ENCODE assay signal across 8 cellular contexts in the genomic region with DNA sequence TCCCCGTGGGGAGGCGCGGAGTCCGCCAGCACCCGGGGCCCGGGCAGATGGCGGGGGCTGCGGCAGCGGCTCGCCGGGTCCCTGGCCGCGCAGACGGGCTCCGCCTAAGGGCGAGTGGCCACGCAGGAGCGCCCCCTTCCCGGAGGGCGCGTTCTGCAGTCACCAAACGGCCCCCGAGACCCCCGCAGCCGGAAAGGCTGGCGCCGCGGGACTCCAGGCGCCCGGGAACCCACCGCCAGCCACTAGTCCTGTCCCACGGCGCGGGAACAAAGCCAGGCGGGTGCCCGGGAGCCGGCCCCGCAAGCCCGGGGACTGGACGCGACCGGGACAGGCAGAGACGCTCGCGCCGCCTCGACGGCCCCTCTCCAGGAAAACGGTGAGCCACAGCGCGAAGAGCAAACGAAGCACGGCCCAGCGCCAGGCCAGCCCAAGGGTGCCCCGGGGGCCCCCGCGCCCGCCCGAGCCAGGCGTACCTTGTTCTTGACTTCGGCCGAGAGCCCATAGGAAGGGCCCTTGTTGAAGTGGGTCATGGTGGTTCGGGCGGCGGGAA. TPM values are rescaled to one million over a fixed set of nuclear protein-coding genes. Genes with fewer than 3 reads are reported as not detected.
DNase-seq lines count a peak whose midpoint lies in the region; ATAC-seq and TF ChIP-seq lines count a peak whose summit lies in the region.

No MANE protein-coding gene starts in this region.

- peaks cover 33% of the 10 kb centered on the region for H3K27me3 Mint-ChIP-seq in IgD-negative memory B cell
- peaks cover 37 to 74% of the 10 kb centered on the region in 2 donors for H3K27me3 Mint-ChIP-seq in natural killer cell treated with Interleukin-12 subunit alpha and Interleukin-12 subunit beta and Interleukin-15 and Interleukin-18, amount 100 ng/mL, for 72 hours

- peaks cover 13 to 24% (median 20%) of the 10 kb centered on the region in 3 donors for H3K4me1 Mint-ChIP-seq in IgD-negative memory B cell
- peaks cover 11 to 15% of the 10 kb centered on the region in 2 donors for H3K4me1 Mint-ChIP-seq in natural killer cell treated with Interleukin-12 subunit alpha and Interleukin-12 subunit beta and Interleukin-15 and Interleukin-18, amount 100 ng/mL, for 72 hours (ENCODE audit: low read depth in 2 of 2)

- TF ChIP-seq CTCF in fibroblast of the aortic adventitia (IDR thresholded peaks at IDR 0.05; ENCODE audit: insufficient read depth, low read length), result peak; percentile 50

- peak; percentile 28 for ATAC-seq in GM21515 (IDR thresholded peaks at IDR 0.05; ENCODE audit: unreplicated experiment)
- ATAC-seq in natural killer cell treated with Interleukin-12 subunit alpha and Interleukin-12 subunit beta and Interleukin-15 and Interleukin-18, amount 100 ng/mL, for 72 hours, result peak; percentile 20 to 28

- peak overlapping the region in 1 of 3 donors; percentile 89 for H3K27ac Mint-ChIP-seq in IgD-negative memory B cell
- H3K27ac Mint-ChIP-seq in natural killer cell treated with Interleukin-12 subunit alpha and Interleukin-12 subunit beta and Interleukin-15 and Interleukin-18, amount 100 ng/mL, for 72 hours, result no peak overlapping the region

- peak overlapping the region; percentile 88 for H3K4me3 ChIP-seq in fibroblast of the aortic adventitia (ENCODE audit: low read depth, low read length)

- peak overlapping the region; percentile 83 to 96 (median 90) for H3K4me3 Mint-ChIP-seq in IgD-negative memory B cell
- no peak overlapping the region for H3K4me3 Mint-ChIP-seq in natural killer cell treated with Interleukin-12 subunit alpha and Interleukin-12 subunit beta and Interleukin-15 and Interleukin-18, amount 100 ng/mL, for 72 hours

- H3K36me3 Mint-ChIP-seq in IgD-negative memory B cell, result peaks cover 2% of the 10 kb centered on the region
- H3K36me3 Mint-ChIP-seq in natural killer cell treated with Interleukin-12 subunit alpha and Interleukin-12 subunit beta and Interleukin-15 and Interleukin-18, amount 100 ng/mL, for 72 hours, result no peaks in the 10 kb centered on the region

- DNase-seq in NCI-H2029 (lab: John Stamatoyannopoulos, UW) (peak; percentile 53), NCI-H2029 treated with DMSO at 0.1 percent for 48 hours (lab: John Stamatoyannopoulos, UW) (no peak), fibroblast of the aortic adventitia (ENCODE audit: low read depth) (no peak), CD1c-positive myeloid dendritic cell (ENCODE audit: extremely low spot score) (no peak)
- DNase-seq in activated CD8-positive, alpha-beta memory T cell treated with anti-CD3 and anti-CD28 coated beads, Interleukin-2, amount 50 U/mL, for 48 hours, result peak; percentile 66
- DNase-seq in natural killer cell treated with Interleukin-12 subunit alpha and Interleukin-12 subunit beta and Interleukin-15 and Interleukin-18, amount 100 ng/mL, for 72 hours (ENCODE audit: low spot score), result no peak

- no peaks in the 10 kb centered on the region for H3K9me3 Mint-ChIP-seq in IgD-negative memory B cell
- no peaks in the 10 kb centered on the region for H3K9me3 Mint-ChIP-seq in natural killer cell treated with Interleukin-12 subunit alpha and Interleukin-12 subunit beta and Interleukin-15 and Interleukin-18, amount 100 ng/mL, for 72 hours

RNA-seq across cellular contexts. Expression of a gene that starts 0.5 kb away (rescaled TPM):
- 4.2 TPM for polyA plus RNA-seq in IgD-negative memory B cell
- total RNA-seq in fibroblast of the aortic adventitia (ENCODE audit: low replicate concordance), result 211 and 318 TPM in 2 replicates
- total RNA-seq in natural killer cell treated with Interleukin-12 subunit alpha and Interleukin-12 subunit beta and Interleukin-15 and Interleukin-18, amount 100 ng/mL, for 72 hours, result under 1 TPM in 1 of 2 donors, not detected in 1; 0.50 TPM

Comparison
In these comparisons a context has a peak if more than half of its experiments do, and no peak if none do; other contexts are left out.
1. DNase-seq: peak in NCI-H2029 (single experiment) and activated CD8-positive, alpha-beta memory T cell treated with anti-CD3 and anti-CD28 coated beads, Interleukin-2, amount 50 U/mL, for 48 hours (single experiment); none in NCI-H2029 treated with DMSO at 0.1 percent for 48 hours (single experiment), fibroblast of the aortic adventitia (single experiment), natural killer cell treated with Interleukin-12 subunit alpha and Interleukin-12 subunit beta and Interleukin-15 and Interleukin-18, amount 100 ng/mL, for 72 hours (single experiment) and CD1c-positive myeloid dendritic cell (single experiment).
2. RNA of a gene that starts 0.5 kb away (total RNA-seq): 211 to 318 TPM in fibroblast of the aortic adventitia; 0.50 TPM in natural killer cell treated with Interleukin-12 subunit alpha and Interleukin-12 subunit beta and Interleukin-15 and Interleukin-18, amount 100 ng/mL, for 72 hours; every median in the first group is over 100 times any median in the second.